18 cellular contexts compared by ENCODE assay signal in genomic region chr20:49886571-49887203, GRCh38. TPM values are rescaled to one million over a fixed set of nuclear protein-coding genes. Genes with fewer than 3 reads are reported as not detected.
DNase-seq lines count a peak whose midpoint lies in the region; ATAC-seq and TF ChIP-seq lines count a peak whose summit lies in the region.
"Had no signal": no experiment of that assay in that cellular context is flagged by ENCODE, and none has a peak within 500 bp of the region (broad histone marks: within the 10 kb centered on the region; RNA-seq: fewer than 3 reads in every experiment).

No MANE protein-coding gene starts in this region.

- H3K27ac Mint-ChIP-seq in central memory CD8-positive, alpha-beta T cell (ENCODE audit: low read depth), result peak overlapping the region; percentile 71
- H3K27ac Mint-ChIP-seq in nephron, result peak overlapping the region; percentile 9 to 84 (median 83)
- H3K27ac Mint-ChIP-seq in activated CD4-positive, alpha-beta T cell treated with anti-CD3 and anti-CD28 coated beads, Interleukin-2, amount 10 ng/mL, durations not matched to agents 7 days and 5 days, result no peak overlapping the region

- no peak for TF ChIP-seq POLR2A in suprapubic skin (IDR thresholded peaks at IDR 0.05)

- no peak overlapping the region for H3K4me2 ChIP-seq in OCI-LY1 (ENCODE audit: low read length)

- H3F3A ChIP-seq in OCI-LY1 (ENCODE audit: insufficient read depth, low read length), result 0 out of 2 replicates have a peak, but pooled peaks cover 5% of the 10 kb centered on the region

- CTCF ChIA-PET in activated CD4-positive, alpha-beta T cell treated with anti-CD3 and anti-CD28 coated beads, Interleukin-2, amount 10 ng/mL, durations not matched to agents 7 days and 5 days (lab: Charles Lee), result interaction anchor here (0.9 to 1.7 kb wide), 5 partner anchors 27 to 345 kb away, joined by 3 to 4 read pairs (median 3); no protein-coding TSS in a partner anchor

- H3K4me3 Mint-ChIP-seq in central memory CD8-positive, alpha-beta T cell, result no peak overlapping the region
- no peak overlapping the region for H3K4me3 Mint-ChIP-seq in nephron
- no peak overlapping the region for H3K4me3 Mint-ChIP-seq in activated CD4-positive, alpha-beta T cell treated with anti-CD3 and anti-CD28 coated beads, Interleukin-2, amount 10 ng/mL, durations not matched to agents 7 days and 5 days
- H3K4me3 Mint-ChIP-seq: CD4-positive, alpha-beta memory T cell; stimulated activated naive B cell treated with anti-CD40 and anti-IgM and Interleukin-4, amounts not matched to agents 10 μg/mL and 1 μg/mL and 100 μg/mL, for 72 hours had no signal

- H3K36me3 Mint-ChIP-seq in central memory CD8-positive, alpha-beta T cell (ENCODE audit: insufficient read depth), result peaks cover 35% of the 10 kb centered on the region
- H3K36me3 Mint-ChIP-seq in nephron (ENCODE audit: low read depth), result peaks cover 26% of the 10 kb centered on the region
- H3K36me3 Mint-ChIP-seq in activated CD4-positive, alpha-beta T cell treated with anti-CD3 and anti-CD28 coated beads, Interleukin-2, amount 10 ng/mL, durations not matched to agents 7 days and 5 days (ENCODE audit: low read depth), result peaks cover 22% of the 10 kb centered on the region

- no peaks in the 10 kb centered on the region for H4K20me1 ChIP-seq in OCI-LY1 (ENCODE audit: insufficient read depth, low read length)

- H3K9me3 Mint-ChIP-seq in central memory CD8-positive, alpha-beta T cell, result no peaks in the 10 kb centered on the region
- no peaks in the 10 kb centered on the region for H3K9me3 Mint-ChIP-seq in nephron
- H3K9me3 Mint-ChIP-seq in activated CD4-positive, alpha-beta T cell treated with anti-CD3 and anti-CD28 coated beads, Interleukin-2, amount 10 ng/mL, durations not matched to agents 7 days and 5 days, result no peaks in the 10 kb centered on the region
- H3K9me3 Mint-ChIP-seq: CD4-positive, alpha-beta memory T cell; stimulated activated naive B cell treated with anti-CD40 and anti-IgM and Interleukin-4, amounts not matched to agents 10 μg/mL and 1 μg/mL and 100 μg/mL, for 72 hours had no signal

- no peaks in the 10 kb centered on the region for H3K27me3 Mint-ChIP-seq in central memory CD8-positive, alpha-beta T cell
- no peaks in the 10 kb centered on the region for H3K27me3 Mint-ChIP-seq in nephron (ENCODE audit: low read depth)
- H3K27me3 Mint-ChIP-seq in activated CD4-positive, alpha-beta T cell treated with anti-CD3 and anti-CD28 coated beads, Interleukin-2, amount 10 ng/mL, durations not matched to agents 7 days and 5 days, result no peaks in the 10 kb centered on the region
- H3K27me3 Mint-ChIP-seq: CD4-positive, alpha-beta memory T cell; stimulated activated naive B cell treated with anti-CD40 and anti-IgM and Interleukin-4, amounts not matched to agents 10 μg/mL and 1 μg/mL and 100 μg/mL, for 72 hours had no signal

- H3K4me1 ChIP-seq in OCI-LY1 (ENCODE audit: insufficient read depth, low read length, severe bottlenecking) (peaks cover 43% of the 10 kb centered on the region), suprapubic skin (peaks cover 27% of the 10 kb centered on the region)

- H3K9me2 ChIP-seq in OCI-LY1 (ENCODE audit: low read depth, low read length), result no peaks in the 10 kb centered on the region

- H3K9me3 ChIP-seq in OCI-LY1 (ENCODE audit: low read length), result no peaks in the 10 kb centered on the region
- no peaks in the 10 kb centered on the region for H3K9me3 ChIP-seq in suprapubic skin
- H3K9me3 ChIP-seq: MG63, pancreas had no signal

- POLR2A ChIA-PET in activated CD4-positive, alpha-beta T cell treated with anti-CD3 and anti-CD28 coated beads, Interleukin-2, amount 10 ng/mL, durations not matched to agents 7 days and 5 days (lab: Charles Lee), result no interaction called here

- no peak overlapping the region for H2AFZ ChIP-seq in OCI-LY1 (ENCODE audit: low read length)

- no peak for ATAC-seq in central memory CD8-positive, alpha-beta T cell (replicated peaks; ENCODE audit: extremely low read depth, poor library complexity, severe bottlenecking)
- ATAC-seq: stimulated activated naive B cell treated with anti-CD40 and anti-IgM and Interleukin-4, amounts not matched to agents 10 μg/mL and 1 μg/mL and 100 μg/mL, for 72 hours had no signal

- H3K4me1 Mint-ChIP-seq in central memory CD8-positive, alpha-beta T cell, result peaks cover 12% of the 10 kb centered on the region
- H3K4me1 Mint-ChIP-seq in nephron, result peaks cover 50% of the 10 kb centered on the region
- peaks cover 4% of the 10 kb centered on the region for H3K4me1 Mint-ChIP-seq in activated CD4-positive, alpha-beta T cell treated with anti-CD3 and anti-CD28 coated beads, Interleukin-2, amount 10 ng/mL, durations not matched to agents 7 days and 5 days

- no peak for TF ChIP-seq EP300 in suprapubic skin (IDR thresholded peaks at IDR 0.05)

- H3K36me3 ChIP-seq in OCI-LY1 (ENCODE audit: insufficient read depth, low read length) (peaks cover 70% of the 10 kb centered on the region; the same call in 1 of the 2 replicates), suprapubic skin (peaks cover 68% of the 10 kb centered on the region)

- H3K79me2 ChIP-seq in OCI-LY1 (ENCODE audit: insufficient read depth, low read length), result no peaks in the 10 kb centered on the region

- no peak overlapping the region for H3K4me3 ChIP-seq in OCI-LY1 (ENCODE audit: low read depth, low read length, poor library complexity, severe bottlenecking)
- no peak overlapping the region for H3K4me3 ChIP-seq in suprapubic skin
- H3K4me3 ChIP-seq: MG63, pancreas, SK-N-MC had no signal

- peak overlapping the region; percentile 85 for H3K27ac ChIP-seq in OCI-LY1 (ENCODE audit: low read depth, low read length, poor library complexity, severe bottlenecking)
- peak overlapping the region; percentile 59 for H3K27ac ChIP-seq in suprapubic skin
- H3K27ac ChIP-seq: HL-60, SK-N-MC, VCaP had no signal

- TF ChIP-seq CTCF in OCI-LY1 (IDR thresholded peaks at IDR 0.05; ENCODE audit: low read length) (no peak), nephron (IDR thresholded peaks at IDR 0.05; ENCODE audit: unreplicated experiment in 3 of 3) (no peak), suprapubic skin (IDR thresholded peaks at IDR 0.05) (no peak)

- H3K27me3 ChIP-seq in OCI-LY1 (ENCODE audit: insufficient read depth, low read length) (no peaks in the 10 kb centered on the region), suprapubic skin (no peaks in the 10 kb centered on the region)
- H3K27me3 ChIP-seq: MG63, pancreas had no signal

- 78% methylated on average over 29 of the region's 30 CpGs for WGBS in suprapubic skin

- no peak for DNase-seq in central memory CD8-positive, alpha-beta T cell (ENCODE audit: low spot score in 2 of 2)
- DNase-seq in suprapubic skin (ENCODE audit: low spot score in 2 of 2) (peak in 1 of 2 donors; percentile 60), NCI-H1694 treated with DMSO at 0.1 percent for 48 hours (lab: John Stamatoyannopoulos, UW) (no peak), hepatic stellate cell (ENCODE audit: low spot score) (no peak), NCI-H1048 (lab: John Stamatoyannopoulos, UW) (no peak)
- no peak for DNase-seq in activated CD4-positive, alpha-beta T cell treated with anti-CD3 and anti-CD28 coated beads, Interleukin-2, amount 10 ng/mL, durations not matched to agents 7 days and 5 days
- DNase-seq: activated CD8-positive, alpha-beta memory T cell treated with anti-CD3 and anti-CD28 coated beads, Interleukin-2, amount 50 U/mL, for 4 hours; amniotic stem cell; CD4-positive, alpha-beta memory T cell; MG63; pancreas; stimulated activated CD4-positive, alpha-beta T cell treated with anti-CD3 and anti-CD28 coated beads, Interleukin-4, amount 100 ng/mL, for 1 hour; stimulated activated naive B cell treated with anti-CD40 and anti-IgM and Interleukin-4, amounts not matched to agents 10 μg/mL and 1 μg/mL and 100 μg/mL, for 72 hours had no signal

- peak overlapping the region; percentile 7; the same call in 1 of the 2 replicates for H3K9ac ChIP-seq in OCI-LY1 (ENCODE audit: low read length)

RNA-seq across cellular contexts. Expression of gene SPATA2, which starts 28.6 kb away (rescaled TPM):
- total RNA-seq in suprapubic skin, result 1 to 10 TPM; 7.3 to 9.3 (median 8.7) TPM
- 1 to 10 TPM; 7.4 to 8.2 TPM for total RNA-seq in activated CD4-positive, alpha-beta T cell treated with anti-CD3 and anti-CD28 coated beads, Interleukin-2, amount 10 ng/mL, durations not matched to agents 7 days and 5 days

RNA-seq across cellular contexts. Expression of gene RNF114, which starts 49.5 kb away (rescaled TPM):
- total RNA-seq in suprapubic skin, result 100 to 1,000 TPM; 134 to 150 (median 138) TPM
- total RNA-seq in activated CD4-positive, alpha-beta T cell treated with anti-CD3 and anti-CD28 coated beads, Interleukin-2, amount 10 ng/mL, durations not matched to agents 7 days and 5 days, result 10 to 100 TPM; 55.8 to 59.5 TPM
